Comparison of ENCODE assay signal across 9 cellular contexts in the genomic region with DNA sequence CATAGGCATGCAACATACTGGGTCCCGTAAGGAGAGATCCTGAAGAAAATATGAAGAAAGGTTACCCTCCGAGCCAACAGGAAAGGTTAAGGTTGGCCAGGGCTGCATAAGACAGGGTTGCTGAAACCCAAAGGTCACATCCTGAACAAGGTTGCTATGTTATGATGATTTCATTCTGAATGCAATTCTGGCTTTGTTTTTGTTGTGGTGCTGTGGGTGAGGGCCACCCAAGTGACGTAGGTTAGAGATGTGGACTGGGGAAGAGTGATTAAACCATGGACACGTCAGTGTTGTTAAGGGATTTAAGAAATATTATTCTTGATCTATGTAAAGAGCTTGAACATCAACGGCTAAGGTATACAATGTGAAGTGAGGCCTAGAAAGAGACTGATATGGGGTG. TPM values are rescaled to one million over a fixed set of nuclear protein-coding genes. Genes with fewer than 3 reads are reported as not detected.
A peak's percentile ranks its signal among the peaks of the same experiment; 100 is the strongest.
DNase-seq lines count a peak whose midpoint lies in the region; ATAC-seq and TF ChIP-seq lines count a peak whose summit lies in the region.
"Had no signal": no experiment of that assay in that cellular context is flagged by ENCODE, and none has a peak within 500 bp of the region (broad histone marks: within the 10 kb centered on the region; RNA-seq: fewer than 3 reads in every experiment).

No MANE protein-coding gene starts in this region.

- no peaks in the 10 kb centered on the region for H3K9me3 Mint-ChIP-seq in activated CD4-positive, alpha-beta T cell treated with anti-CD3 and anti-CD28 coated beads for 36 hours (ENCODE audit: low read depth)
- no peaks in the 10 kb centered on the region for H3K9me3 Mint-ChIP-seq in brain

- H3K36me3 Mint-ChIP-seq in activated CD4-positive, alpha-beta T cell treated with anti-CD3 and anti-CD28 coated beads for 36 hours (ENCODE audit: low read depth) = no peaks in the 10 kb centered on the region
- peaks cover 15% of the 10 kb centered on the region for H3K36me3 Mint-ChIP-seq in brain

- peak; percentile 30 for DNase-seq in activated CD4-positive, alpha-beta T cell treated with anti-CD3 and anti-CD28 coated beads for 36 hours
- DNase-seq in activated CD4-positive, alpha-beta T cell treated with anti-CD3 and anti-CD28 coated beads for 1 hour = no peak
- DNase-seq in left colon (no peak), stromal cell of bone marrow (ENCODE audit: low read depth) (peak; percentile 48), thyroid gland (no peak)
- no peak for DNase-seq in effector CD8-positive, alpha-beta T cell (lab: John Stamatoyannopoulos, UW)
- DNase-seq: foreskin melanocyte had no signal

- H3K27ac ChIP-seq in thyroid gland = no peak overlapping the region

- 73 to 85% methylated on average over 5 of the region's 5 CpGs for WGBS in thyroid gland, 2 donors

- CTCF ChIA-PET in activated CD4-positive, alpha-beta T cell treated with anti-CD3 and anti-CD28 coated beads for 36 hours (lab: Charles Lee) = interaction anchor here (1.3 kb wide), 1 partner anchor 10 kb away, joined by 3 read pairs; no protein-coding TSS in a partner anchor

- H3K4me1 Mint-ChIP-seq in activated CD4-positive, alpha-beta T cell treated with anti-CD3 and anti-CD28 coated beads for 36 hours = peaks cover 24% of the 10 kb centered on the region
- H3K4me1 Mint-ChIP-seq in brain = peaks cover 100% of the 10 kb centered on the region

- no peaks in the 10 kb centered on the region for H3K27me3 ChIP-seq in thyroid gland

- no peak overlapping the region for H3K4me3 ChIP-seq in thyroid gland (replicated peaks in 1 of 3)

- intact Hi-C loops in activated CD4-positive, alpha-beta T cell treated with anti-CD3 and anti-CD28 coated beads for 36 hours (cut with DNase I, micrococcal nuclease) = no loop called here
- intact Hi-C loops in left colon (cut with DNase I, micrococcal nuclease) = no loop called here
- intact Hi-C loops in thyroid gland (cut with DNase I) = no loop called here

- TF ChIP-seq CTCF in brain (conservative IDR thresholded peaks at IDR 0.05) (no peak), thyroid gland (IDR thresholded peaks at IDR 0.05) (no peak)

- POLR2A ChIA-PET in activated CD4-positive, alpha-beta T cell treated with anti-CD3 and anti-CD28 coated beads for 36 hours (lab: Charles Lee) = no interaction called here

- no peaks in the 10 kb centered on the region for H3K4me1 ChIP-seq in thyroid gland

- H3K36me3 ChIP-seq in thyroid gland = no peaks in the 10 kb centered on the region

- H3K27ac Mint-ChIP-seq in activated CD4-positive, alpha-beta T cell treated with anti-CD3 and anti-CD28 coated beads for 36 hours = peak overlapping the region; percentile 1
- H3K27ac Mint-ChIP-seq in brain = peak overlapping the region in 4 of 5 experiments; percentile 16 to 92 (median 33)

- no peak for TF ChIP-seq POLR2A in thyroid gland (IDR thresholded peaks at IDR 0.05)

- no peaks in the 10 kb centered on the region for H3K9me3 ChIP-seq in thyroid gland

- peaks cover 5% of the 10 kb centered on the region for H3K27me3 Mint-ChIP-seq in activated CD4-positive, alpha-beta T cell treated with anti-CD3 and anti-CD28 coated beads for 36 hours
- peaks cover 6% of the 10 kb centered on the region for H3K27me3 Mint-ChIP-seq in brain

- H3K4me3 Mint-ChIP-seq in activated CD4-positive, alpha-beta T cell treated with anti-CD3 and anti-CD28 coated beads for 36 hours = no peak overlapping the region
- H3K4me3 Mint-ChIP-seq in brain = peak overlapping the region in 3 of 5 experiments; percentile 7 to 62 (median 30)

- peak; percentile 53 for ATAC-seq in activated CD4-positive, alpha-beta T cell treated with anti-CD3 and anti-CD28 coated beads for 36 hours
- ATAC-seq in left colon (peak; percentile 33), HG02870 (IDR thresholded peaks at IDR 0.05; ENCODE audit: unreplicated experiment) (no peak)

RNA-seq across cellular contexts. Expression of gene ZEB2, which starts 60.0 kb away (rescaled TPM):
- 1 to 10 TPM; 7.0 to 7.5 TPM for total RNA-seq in activated CD4-positive, alpha-beta T cell treated with anti-CD3 and anti-CD28 coated beads for 36 hours
- 28.2 TPM for polyA plus RNA-seq in brain (ENCODE audit: insufficient read depth, low read depth, low replicate concordance)
- total RNA-seq in left colon (10 to 100 TPM; 15.4 to 41.1 TPM), thyroid gland (10 to 100 TPM; 21.7 to 52.1 (median 37.9) TPM)

Comparison
In these comparisons a context has a peak if more than half of its experiments do, and no peak if none do; other contexts are left out.
1. DNase-seq: peak in activated CD4-positive, alpha-beta T cell treated with anti-CD3 and anti-CD28 coated beads for 36 hours (single experiment) and stromal cell of bone marrow (single experiment); none in activated CD4-positive, alpha-beta T cell treated with anti-CD3 and anti-CD28 coated beads for 1 hour (single experiment), left colon (0 of 2), effector CD8-positive, alpha-beta T cell (single experiment) and thyroid gland (0 of 2).